Comparison of ENCODE assay signal across 8 cellular contexts in genomic region chr2:241102239-241102803, GRCh38. TPM values are rescaled to one million over a fixed set of nuclear protein-coding genes. Genes with fewer than 3 reads are reported as not detected.
A peak's percentile ranks its signal among the peaks of the same experiment; 100 is the strongest.
DNase-seq lines count a peak whose midpoint lies in the region; ATAC-seq and TF ChIP-seq lines count a peak whose summit lies in the region.

MTERF4 (minus strand) TSS chr2:241102287; CDS start chr2:241102273, 14 bp downstream.

- peak within 1 kb of the TSS; percentile 79 for H3K9ac ChIP-seq in DND-41 (ENCODE audit: low read depth, low read length)

- H3K36me3 ChIP-seq in DND-41 (ENCODE audit: insufficient read depth, low read length) = peaks cover 45% of the 10 kb centered on the region
- H3K36me3 ChIP-seq in KOPT-K1 (ENCODE audit: insufficient read depth, low read length) = peaks cover 40% of the 10 kb centered on the region

- H3K27ac ChIP-seq in DND-41 (ENCODE audit: low read length) (peak within 1 kb of the TSS; percentile 76), KOPT-K1 (ENCODE audit: low read depth, low read length, poor library complexity, severe bottlenecking) (peak within 1 kb of the TSS; percentile 80), RWPE1 (peak within 1 kb of the TSS; percentile 84)

- H3K79me2 ChIP-seq in DND-41 (ENCODE audit: insufficient read depth, low read length) = peaks cover 61% of the 10 kb centered on the region

- peak within 1 kb of the TSS; percentile 96 for H3K4me2 ChIP-seq in DND-41 (ENCODE audit: insufficient read depth, low read length)

- peak within 1 kb of the TSS; percentile 42 to 68 for H3K4me3 ChIP-seq in DND-41 (ENCODE audit: low read depth in 1 of 2, low read length in 2 of 2)

- H2AFZ ChIP-seq in DND-41 (ENCODE audit: low read depth, low read length) = peak within 1 kb of the TSS; percentile 80

- H3K4me1 Mint-ChIP-seq in natural killer cell = peaks cover 17 to 42% of the 10 kb centered on the region in 2 donors

- no peaks in the 10 kb centered on the region for H3K27me3 ChIP-seq in DND-41 (ENCODE audit: insufficient read depth, low read length, poor library complexity)

- POLR2A ChIA-PET in RWPE1 (lab: Yijun Ruan, JAX; ENCODE audit: low non-redundant PET) = no interaction called here

- TF ChIP-seq CTCF in DND-41 (IDR thresholded peaks at IDR 0.05; ENCODE audit: borderline replicate concordance, extremely low read depth, low read length, poor library complexity, severe bottlenecking) = no peak
- TF ChIP-seq CTCF in RWPE1 (conservative IDR thresholded peaks at IDR 0.05; ENCODE audit: low read depth) = no peak
- TF ChIP-seq CTCF in natural killer cell (IDR thresholded peaks at IDR 0.05) = no peak

- intact Hi-C loops in natural killer cell (cut with micrococcal nuclease) = loop anchor here (1.0 kb wide), 1 partner anchor 48 kb away; the partner anchor contains the start of gene PPP1R7

- peak within 1 kb of the TSS; percentile 96 for H3K4me3 Mint-ChIP-seq in natural killer cell

- peak; percentile 99 for ATAC-seq in DND-41 (ENCODE audit: insufficient read depth, low read depth)
- ATAC-seq in GM21737 (IDR thresholded peaks at IDR 0.05; ENCODE audit: unreplicated experiment) = peak; percentile 83
- peak; percentile 96 to 97 (median 96) for ATAC-seq in natural killer cell

- H3K4me1 ChIP-seq in DND-41 (ENCODE audit: insufficient read depth, low read length) = peaks cover 40% of the 10 kb centered on the region

- CTCF ChIA-PET in RWPE1 (lab: Yijun Ruan, JAX) = interaction anchor here (0.6 to 1.0 kb wide), 3 partner anchors 35 to 1077 kb away, joined by 3 to 9 read pairs (median 5); partner anchors contain the start of gene NDUFA10

- H3K27ac Mint-ChIP-seq in natural killer cell = peak within 1 kb of the TSS; percentile 90 to 93

- no peaks in the 10 kb centered on the region for H3K36me3 Mint-ChIP-seq in natural killer cell

- peaks cover 2% of the 10 kb centered on the region; the same call in 1 of the 2 replicates for H4K20me1 ChIP-seq in DND-41 (ENCODE audit: insufficient read depth, low read length)

- H3K9me3 ChIP-seq in DND-41 (ENCODE audit: insufficient read depth, low read length, severe bottlenecking) (no peaks in the 10 kb centered on the region), KOPT-K1 (ENCODE audit: insufficient read depth, low read length, poor library complexity, severe bottlenecking) (no peaks in the 10 kb centered on the region)

- H3K27me3 Mint-ChIP-seq in natural killer cell (ENCODE audit: low read depth in 2 of 2) = no peaks in the 10 kb centered on the region

- peak; percentile 87 for DNase-seq in DND-41
- DNase-seq in RWPE1 (ENCODE audit: low spot score) = peak; percentile 85
- DNase-seq in activated T-helper 9 cell treated with anti-CD3 and anti-CD28 coated beads, Interleukin-2, amount 50 U/mL, for 16 hours (ENCODE audit: low read depth) = peak; percentile 86
- DNase-seq in fibroblast of peridontal ligament (ENCODE audit: extremely low read depth) = peak; percentile 68
- DNase-seq in natural killer cell = peak; percentile 84
- peak; percentile 84 for DNase-seq in stimulated activated naive CD4-positive, alpha-beta T cell treated with Interleukin-2 at 50 U/mL for 16 hours (lab: John Stamatoyannopoulos, UW)

- H3K9me3 Mint-ChIP-seq in natural killer cell = no peaks in the 10 kb centered on the region

RNA-seq across cellular contexts. Expression of gene MTERF4, which starts in this region (rescaled TPM):
- total RNA-seq in natural killer cell = 10 to 100 TPM; 38.9 to 45.5 (median 39.2) TPM

Comparison
In these comparisons a context has a peak if more than half of its experiments do, and no peak if none do; other contexts are left out.
1. Peak in every context shown above with its lines: DNase-seq, ATAC-seq, H3K4me3 ChIP-seq and H3K27ac ChIP-seq.